ENCODE assay signal across 19 cellular contexts in genomic region chr9:87343816-87344438, GRCh38.
A peak's percentile ranks its signal among the peaks of the same experiment; 100 is the strongest.
DNase-seq lines count a peak whose midpoint lies in the region; ATAC-seq and TF ChIP-seq lines count a peak whose summit lies in the region.
"Had no signal": no experiment of that assay in that cellular context is flagged by ENCODE, and none has a peak within 500 bp of the region (broad histone marks: within the 10 kb centered on the region; RNA-seq: fewer than 3 reads in every experiment).

No MANE protein-coding gene starts in this region.

- in situ Hi-C loops in IMR-90 (cut with MboI; ENCODE audit: low sequenced_read_pairs), result no loop called here

- H3K9me3 ChIP-seq in IMR-90 (ENCODE audit: control insufficient read depth, insufficient read depth, low read length) (no peaks in the 10 kb centered on the region), mesenchymal stem cell (ENCODE audit: control insufficient read depth, low read length) (peaks cover 4% of the 10 kb centered on the region)

- H3K23ac ChIP-seq in IMR-90 (ENCODE audit: low read depth, low read length) (no peak overlapping the region), mesenchymal stem cell (ENCODE audit: low read length in 2 of 2) (no peak overlapping the region)

- H2BK12ac ChIP-seq in mesenchymal stem cell (ENCODE audit: low read length in 2 of 2), result peak overlapping the region in 1 of 2 experiments; percentile 35

- DNase-seq in AG10803 (ENCODE audit: low read depth) (peak; percentile 34), IMR-90 (no peak), cerebellar cortex (ENCODE audit: low spot score) (peak; percentile 65), mesenchymal stem cell (no peak), NCI-H1930 (lab: John Stamatoyannopoulos, UW) (no peak)
- DNase-seq in stimulated activated naive CD8-positive, alpha-beta T cell treated with anti-CD3 and anti-CD28 coated beads, Interleukin-15, amount 100 ng/mL, for 72 hours, result no peak
- DNase-seq in stimulated activated CD4-positive, alpha-beta T cell treated with anti-CD3 and anti-CD28 coated beads, Interleukin-2, amount 100 ng/mL, for 24 hours, result no peak
- DNase-seq in activated CD4-positive, alpha-beta T cell treated with anti-CD3 and anti-CD28 coated beads, Interleukin-2, amount 50 U/mL, for 4 hours, result no peak
- DNase-seq: activated CD8-positive, alpha-beta memory T cell treated with anti-CD3 and anti-CD28 coated beads, Interleukin-2, amount 10 ng/mL, durations not matched to agents 7 days and 5 days; activated naive CD8-positive, alpha-beta T cell treated with anti-CD3 and anti-CD28 coated beads, Interleukin-2, amount 10 ng/mL, durations not matched to agents 7 days and 5 days; CD8-positive, alpha-beta memory T cell; NCI-H2081; OCI-M1; small intestine; stimulated activated CD4-positive, alpha-beta T cell treated with anti-CD3 and anti-CD28 coated beads, Interleukin-4, amount 100 ng/mL, for 4 hours; T-helper 9 cell had no signal

- H2AK5ac ChIP-seq in IMR-90 (ENCODE audit: low read depth, low read length) (no peak overlapping the region), mesenchymal stem cell (ENCODE audit: low read length, severe bottlenecking) (peak overlapping the region; percentile 88)

- no peak overlapping the region for H3K9ac ChIP-seq in IMR-90 (ENCODE audit: low read depth, low read length)
- no peak overlapping the region for H3K9ac ChIP-seq in mesenchymal stem cell (ENCODE audit: low read length)

- H2BK20ac ChIP-seq in IMR-90 (ENCODE audit: low read depth, low read length), result peak overlapping the region; percentile 25; the same call in 1 of the 2 replicates

- WGBS in IMR-90 (ENCODE audit: extremely low coverage in 2 of 2, insufficient read length in 1 of 2), 2 experiments, result 50% methylated on average over 1 of the region's 5 CpGs; no CpG with 5 or more reads in 1 of the 2 experiments
- WGBS in mesenchymal stem cell, result 68% methylated on average over 3 of the region's 5 CpGs

- H3K27ac ChIP-seq in IMR-90 (ENCODE audit: insufficient read depth, low read length), result no peak overlapping the region
- peak overlapping the region; percentile 21 for H3K27ac ChIP-seq in mesenchymal stem cell (ENCODE audit: low read length, poor library complexity, severe bottlenecking)
- H3K27ac ChIP-seq: cardiac muscle cell had no signal

- POLR2A ChIA-PET in IMR-90 (lab: Charles Lee; ENCODE audit: unreplicated experiment), result no interaction called here

- H3K36me3 ChIP-seq in IMR-90 (ENCODE audit: control insufficient read depth, insufficient read depth, low read length) (no peaks in the 10 kb centered on the region), mesenchymal stem cell (ENCODE audit: control insufficient read depth in 1 of 2, insufficient read depth in 2 of 2, low read depth in 1 of 2, low read length in 2 of 2) (no peaks in the 10 kb centered on the region)
- H3K36me3 ChIP-seq: cardiac muscle cell had no signal

- 0 out of 2 replicates have a peak, but pooled peaks cover 3% of the 10 kb centered on the region for H3K9me1 ChIP-seq in IMR-90 (ENCODE audit: insufficient read depth, low read length)

- H3K4me1 Mint-ChIP-seq in stimulated activated naive CD8-positive, alpha-beta T cell treated with anti-CD3 and anti-CD28 coated beads, Interleukin-15, amount 100 ng/mL, for 72 hours, result no peaks in the 10 kb centered on the region
- H3K4me1 Mint-ChIP-seq: activated CD8-positive, alpha-beta memory T cell treated with anti-CD3 and anti-CD28 coated beads, Interleukin-2, amount 10 ng/mL, durations not matched to agents 7 days and 5 days; activated naive CD8-positive, alpha-beta T cell treated with anti-CD3 and anti-CD28 coated beads, Interleukin-2, amount 10 ng/mL, durations not matched to agents 7 days and 5 days; activated T-helper 17 cell treated with anti-CD3 and anti-CD28 coated beads, Interleukin-2, amount 50 U/mL, for 72 hours; CD8-positive, alpha-beta memory T cell had no signal

- TF ChIP-seq POLR2A in IMR-90 (IDR thresholded peaks at IDR 0.05; ENCODE audit: low read depth, low read length), result no peak

- no peaks in the 10 kb centered on the region for H3K9me3 Mint-ChIP-seq in stimulated activated naive CD8-positive, alpha-beta T cell treated with anti-CD3 and anti-CD28 coated beads, Interleukin-15, amount 100 ng/mL, for 72 hours
- H3K9me3 Mint-ChIP-seq: activated naive CD8-positive, alpha-beta T cell treated with anti-CD3 and anti-CD28 coated beads, Interleukin-2, amount 10 ng/mL, durations not matched to agents 7 days and 5 days; activated T-helper 17 cell treated with anti-CD3 and anti-CD28 coated beads, Interleukin-2, amount 50 U/mL, for 72 hours had no signal

- H3K27me3 Mint-ChIP-seq in stimulated activated naive CD8-positive, alpha-beta T cell treated with anti-CD3 and anti-CD28 coated beads, Interleukin-15, amount 100 ng/mL, for 72 hours, result peaks cover 16% of the 10 kb centered on the region
- H3K27me3 Mint-ChIP-seq: activated naive CD8-positive, alpha-beta T cell treated with anti-CD3 and anti-CD28 coated beads, Interleukin-2, amount 10 ng/mL, durations not matched to agents 7 days and 5 days had no signal

- intact Hi-C loops in IMR-90 (cut with micrococcal nuclease), result no loop called here

- no peak for TF ChIP-seq CTCF in AG10803 (conservative IDR thresholded peaks at IDR 0.05; ENCODE audit: low read length)
- TF ChIP-seq CTCF in IMR-90 (conservative IDR thresholded peaks at IDR 0.05; ENCODE audit: low read depth, low read length), result no peak

- no peak for ATAC-seq in IMR-90 (ENCODE audit: low read depth)
- no peak for ATAC-seq in stimulated activated naive CD8-positive, alpha-beta T cell treated with anti-CD3 and anti-CD28 coated beads, Interleukin-15, amount 100 ng/mL, for 72 hours
- ATAC-seq: activated CD4-positive, CD25-positive, alpha-beta regulatory T cell treated with anti-CD3 and anti-CD28 coated beads, Interleukin-2, amount 50 U/mL, for 24 hours; activated CD8-positive, alpha-beta memory T cell treated with anti-CD3 and anti-CD28 coated beads, Interleukin-2, amount 10 ng/mL, durations not matched to agents 7 days and 5 days; activated T-helper 17 cell treated with anti-CD3 and anti-CD28 coated beads, Interleukin-2, amount 50 U/mL, for 72 hours had no signal

- H3K4me2 ChIP-seq in IMR-90 (ENCODE audit: low read depth, low read length), result no peak overlapping the region
- H3K4me2 ChIP-seq in mesenchymal stem cell (ENCODE audit: low read length, poor library complexity, severe bottlenecking), result no peak overlapping the region

- CTCF ChIA-PET in IMR-90 (lab: Yijun Ruan, JAX), result no interaction called here

- H3K79me1 ChIP-seq in IMR-90 (ENCODE audit: low read depth in 1 of 2, low read length in 2 of 2), result no peaks in the 10 kb centered on the region
- no peaks in the 10 kb centered on the region for H3K79me1 ChIP-seq in mesenchymal stem cell (replicated peaks; ENCODE audit: low read length, poor library complexity, severe bottlenecking)

- no peak overlapping the region for H3K56ac ChIP-seq in IMR-90 (ENCODE audit: extremely low read depth, insufficient read depth, low read length)

- no peak overlapping the region for H2BK5ac ChIP-seq in IMR-90 (ENCODE audit: low read depth, low read length, poor library complexity, severe bottlenecking)
- no peak overlapping the region for H2BK5ac ChIP-seq in mesenchymal stem cell (ENCODE audit: low read depth, low read length, poor library complexity, severe bottlenecking)

- no peak overlapping the region for H3K27ac Mint-ChIP-seq in stimulated activated naive CD8-positive, alpha-beta T cell treated with anti-CD3 and anti-CD28 coated beads, Interleukin-15, amount 100 ng/mL, for 72 hours
- H3K27ac Mint-ChIP-seq: activated CD8-positive, alpha-beta memory T cell treated with anti-CD3 and anti-CD28 coated beads, Interleukin-2, amount 10 ng/mL, durations not matched to agents 7 days and 5 days; activated naive CD8-positive, alpha-beta T cell treated with anti-CD3 and anti-CD28 coated beads, Interleukin-2, amount 10 ng/mL, durations not matched to agents 7 days and 5 days; activated T-helper 17 cell treated with anti-CD3 and anti-CD28 coated beads, Interleukin-2, amount 50 U/mL, for 72 hours; CD8-positive, alpha-beta memory T cell had no signal

- H4K20me1 ChIP-seq in IMR-90 (ENCODE audit: insufficient read depth, low read length), result no peaks in the 10 kb centered on the region

- dilution Hi-C loops in IMR-90 (cut with HindIII; ENCODE audit: low sequenced_read_pairs, unreplicated experiment), result no loop called here

- H2BK120ac ChIP-seq in IMR-90 (ENCODE audit: low read depth, low read length) (peak overlapping the region; percentile 64; the same call in 1 of the 2 replicates), mesenchymal stem cell (ENCODE audit: low read depth, low read length) (no peak overlapping the region)

- H2AK9ac ChIP-seq in IMR-90 (replicated peaks; ENCODE audit: low read depth, low read length, poor library complexity), result no peak overlapping the region

- H2BK15ac ChIP-seq in IMR-90 (ENCODE audit: low read depth, low read length) (no peak overlapping the region), mesenchymal stem cell (ENCODE audit: low read depth, poor library complexity, severe bottlenecking) (peak overlapping the region; percentile 9)

- no peak overlapping the region for H4K8ac ChIP-seq in IMR-90 (ENCODE audit: low read depth in 2 of 2, low read length in 2 of 2)
- H4K8ac ChIP-seq in mesenchymal stem cell (ENCODE audit: low read length), result no peak overlapping the region

- no peak overlapping the region for H2AFZ ChIP-seq in IMR-90 (replicated peaks; ENCODE audit: low read length, poor library complexity)
- H2AFZ ChIP-seq in mesenchymal stem cell (ENCODE audit: low read depth, low read length), result no peak overlapping the region

- H3K18ac ChIP-seq in IMR-90 (ENCODE audit: low read depth, low read length) (peak overlapping the region; percentile 33; the same call in 1 of the 2 replicates), mesenchymal stem cell (ENCODE audit: low read depth in 1 of 2, low read length in 2 of 2) (no peak overlapping the region)

- H3K4me3 ChIP-seq in AG10803 (ENCODE audit: low read length) (no peak overlapping the region), IMR-90 (ENCODE audit: insufficient read depth, low read depth, low read length) (no peak overlapping the region), mesenchymal stem cell (ENCODE audit: insufficient read depth in 1 of 2, low read depth in 1 of 2, low read length in 2 of 2) (no peak overlapping the region)
- H3K4me3 ChIP-seq: cardiac muscle cell had no signal

- no peak overlapping the region for H4K91ac ChIP-seq in IMR-90 (ENCODE audit: insufficient read depth, low read depth, low read length)
- no peak overlapping the region for H4K91ac ChIP-seq in mesenchymal stem cell (ENCODE audit: low read length)

- no peaks in the 10 kb centered on the region for H3K4me1 ChIP-seq in IMR-90 (ENCODE audit: control insufficient read depth, insufficient read depth, low read length)
- peaks cover 15% of the 10 kb centered on the region for H3K4me1 ChIP-seq in mesenchymal stem cell (ENCODE audit: control insufficient read depth, insufficient read depth, low read depth, low read length)

- no peak overlapping the region for H3K14ac ChIP-seq in IMR-90 (replicated peaks; ENCODE audit: low read depth, low read length)
- no peak overlapping the region for H3K14ac ChIP-seq in mesenchymal stem cell (ENCODE audit: low read length in 2 of 2)

- H3K4me3 Mint-ChIP-seq in stimulated activated naive CD8-positive, alpha-beta T cell treated with anti-CD3 and anti-CD28 coated beads, Interleukin-15, amount 100 ng/mL, for 72 hours, result no peak overlapping the region
- H3K4me3 Mint-ChIP-seq: activated CD8-positive, alpha-beta memory T cell treated with anti-CD3 and anti-CD28 coated beads, Interleukin-2, amount 10 ng/mL, durations not matched to agents 7 days and 5 days; activated naive CD8-positive, alpha-beta T cell treated with anti-CD3 and anti-CD28 coated beads, Interleukin-2, amount 10 ng/mL, durations not matched to agents 7 days and 5 days; activated T-helper 17 cell treated with anti-CD3 and anti-CD28 coated beads, Interleukin-2, amount 50 U/mL, for 72 hours; CD8-positive, alpha-beta memory T cell had no signal

- H3K27me3 ChIP-seq in IMR-90 (ENCODE audit: control insufficient read depth, insufficient read depth, low read length) (peaks cover 29% of the 10 kb centered on the region), mesenchymal stem cell (ENCODE audit: control insufficient read depth in 1 of 2, insufficient read depth in 1 of 2, low read length in 2 of 2) (no peaks in the 10 kb centered on the region)
- H3K27me3 ChIP-seq: cardiac muscle cell had no signal

- TF ChIP-seq RAD21 in IMR-90 (IDR thresholded peaks at IDR 0.05; ENCODE audit: low read length), result no peak

- no peak overlapping the region for H4K5ac ChIP-seq in IMR-90 (ENCODE audit: low read depth, low read length)

- H3K4ac ChIP-seq in IMR-90 (ENCODE audit: low read depth, low read length) (no peak overlapping the region), mesenchymal stem cell (ENCODE audit: low read depth in 1 of 2, low read length in 2 of 2) (no peak overlapping the region)

- no TSS peak for BruUV-seq in IMR-90 (replicated peaks; lab: Mats Ljungman, UMichigan)

Comparison
In these comparisons a context has a peak if more than half of its experiments do, and no peak if none do; other contexts are left out.
1. DNase-seq: peak in AG10803 (single experiment) and cerebellar cortex (single experiment); none in IMR-90 (single experiment), mesenchymal stem cell (single experiment), stimulated activated naive CD8-positive, alpha-beta T cell treated with anti-CD3 and anti-CD28 coated beads, Interleukin-15, amount 100 ng/mL, for 72 hours (0 of 2), NCI-H1930 (0 of 2), stimulated activated CD4-positive, alpha-beta T cell treated with anti-CD3 and anti-CD28 coated beads, Interleukin-2, amount 100 ng/mL, for 24 hours (0 of 2) and activated CD4-positive, alpha-beta T cell treated with anti-CD3 and anti-CD28 coated beads, Interleukin-2, amount 50 U/mL, for 4 hours (0 of 2).